Comparison of ENCODE assay signal across 1 cellular context in the genomic region with DNA sequence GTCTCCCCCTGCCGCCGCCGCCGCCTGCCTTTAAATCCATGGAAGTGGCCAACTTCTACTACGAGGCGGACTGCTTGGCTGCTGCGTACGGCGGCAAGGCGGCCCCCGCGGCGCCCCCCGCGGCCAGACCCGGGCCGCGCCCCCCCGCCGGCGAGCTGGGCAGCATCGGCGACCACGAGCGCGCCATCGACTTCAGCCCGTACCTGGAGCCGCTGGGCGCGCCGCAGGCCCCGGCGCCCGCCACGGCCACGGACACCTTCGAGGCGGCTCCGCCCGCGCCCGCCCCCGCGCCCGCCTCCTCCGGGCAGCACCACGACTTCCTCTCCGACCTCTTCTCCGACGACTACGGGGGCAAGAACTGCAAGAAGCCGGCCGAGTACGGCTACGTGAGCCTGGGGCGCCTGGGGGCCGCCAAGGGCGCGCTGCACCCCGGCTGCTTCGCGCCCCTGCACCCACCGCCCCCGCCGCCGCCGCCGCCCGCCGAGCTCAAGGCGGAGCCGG.
TF ChIP-seq lines count a peak whose summit lies in the region.

No MANE protein-coding gene starts in this region.

TF ChIP-seq in endothelial cell of umbilical vein, 7 proteins besides CTCF, POLR2A, EP300 and RAD21:
- TF ChIP-seq GATA2 (IDR thresholded peaks at IDR 0.05; ENCODE audit: insufficient read depth, insufficient read length, low read depth, low read length) (no peak), POLR2AphosphoS5 (IDR thresholded peaks at IDR 0.05; ENCODE audit: insufficient read depth, low read depth, low read length) (no peak), MYC (IDR thresholded peaks at IDR 0.05; ENCODE audit: low read depth, low read length) (no peak), JUN (IDR thresholded peaks at IDR 0.05; ENCODE audit: borderline replicate concordance, insufficient read depth, insufficient read length, low read depth) (no peak), FOS (IDR thresholded peaks at IDR 0.05; ENCODE audit: borderline replicate concordance, insufficient read depth, low read length) (no peak), EZH2 (IDR thresholded peaks at IDR 0.05; ENCODE audit: borderline replicate concordance, low read depth, low read length, severe bottlenecking) (no peak)
- TF ChIP-seq, protein P1, sequence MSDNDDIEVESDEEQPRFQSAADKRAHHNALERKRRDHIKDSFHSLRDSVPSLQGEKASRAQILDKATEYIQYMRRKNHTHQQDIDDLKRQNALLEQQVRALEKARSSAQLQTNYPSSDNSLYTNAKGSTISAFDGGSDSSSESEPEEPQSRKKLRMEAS (IDR thresholded peaks at IDR 0.05; ENCODE audit: insufficient read depth, insufficient read length): no peak
